ENCODE assay signal across 19 cellular contexts in the genomic region with DNA sequence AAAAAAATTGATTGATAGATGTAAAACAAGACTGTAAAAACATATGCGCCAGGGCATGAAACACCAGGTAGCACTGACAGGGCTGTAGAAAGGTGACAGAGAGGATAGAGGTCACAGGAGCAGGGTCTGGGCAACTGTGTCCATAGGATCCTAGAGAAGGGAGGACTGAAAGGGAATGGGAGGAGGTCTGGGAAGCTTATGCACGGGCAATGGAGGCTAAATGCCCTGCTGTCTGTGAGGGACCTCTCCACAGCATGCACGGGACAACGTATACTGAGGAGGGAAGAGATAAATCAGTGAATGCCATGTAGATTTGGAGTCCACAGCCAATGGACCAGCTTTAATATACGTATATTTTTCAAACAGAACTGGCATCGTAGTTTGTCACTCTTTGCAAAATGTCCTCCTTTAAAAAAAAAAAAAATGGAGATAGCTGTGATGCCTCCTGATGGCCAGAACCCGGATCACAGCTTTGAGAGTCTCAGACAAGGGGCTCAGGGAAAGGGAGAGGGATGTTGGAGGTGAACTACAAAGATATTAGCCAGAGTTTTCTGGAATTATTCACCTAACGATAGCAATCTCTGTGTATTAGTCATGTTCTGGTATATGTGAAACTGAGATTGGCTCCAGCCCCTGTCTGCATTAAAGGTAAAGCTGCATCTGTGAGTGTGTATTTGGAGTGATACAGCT. TPM values are rescaled to one million over a fixed set of nuclear protein-coding genes. Genes with fewer than 3 reads are reported as not detected.
DNase-seq lines count a peak whose midpoint lies in the region; ATAC-seq, FAIRE-seq and TF ChIP-seq lines count a peak whose summit lies in the region.
"Had no signal": no experiment of that assay in that cellular context is flagged by ENCODE, and none has a peak within 500 bp of the region (broad histone marks: within the 10 kb centered on the region; RNA-seq: fewer than 3 reads in every experiment).

No MANE protein-coding gene starts in this region.

- FAIRE-seq in A549 (lab: Jason Lieb, UNC) (no peak), H54 (lab: Jason Lieb, UNC) (peak; percentile 78)
- FAIRE-seq: A204.1, K562 had no signal

- 29% methylated on average over 8 of the region's 8 CpGs for WGBS in A549 (ENCODE audit: missing lambda C conversion rate)
- 57 to 61% (median 57%) methylated on average over 8 of the region's 8 CpGs for WGBS in ovary, 3 donors
- 61% methylated on average over 8 of the region's 8 CpGs for WGBS in right cardiac atrium

- DNase-seq in A549 (ENCODE audit: low read depth in 1 of 2, low spot score in 1 of 2) (no peak), H54 (ENCODE audit: insufficient read length, low spot score) (peak; percentile 8), RPMI7951 (ENCODE audit: low read depth) (peak; percentile 3), fibroblast of peridontal ligament (ENCODE audit: extremely low read depth) (peak; percentile 8), tibial artery (no peak), ovary (no peak), right cardiac atrium (no peak), RWPE1 (ENCODE audit: low spot score) (no peak)
- DNase-seq: activated CD4-positive, CD25-positive, alpha-beta regulatory T cell; activated effector memory CD4-positive, alpha-beta T cell treated with Interleukin-2 at 50 U/mL for 16 hours; amygdala; DMS79 treated with DMSO at 0.1 percent for 48 hours; H9; immature natural killer cell; naive thymus-derived CD8-positive, alpha-beta T cell; NCI-H1092; uterus had no signal

- intact Hi-C loops in tibial artery (cut with DNase I; ENCODE audit: low total_unique reads) (no loop called here), ovary (cut with DNase I) (no loop called here), right cardiac atrium (cut with DNase I) (no loop called here)

- H3K27ac ChIP-seq in A549 (no peak overlapping the region), tibial artery (no peak overlapping the region), ovary (no peak overlapping the region), right cardiac atrium (ENCODE audit: low read length) (no peak overlapping the region), RWPE1 (no peak overlapping the region)
- H3K27ac ChIP-seq: uterus had no signal

- TF ChIP-seq EP300 in A549 (IDR thresholded peaks at IDR 0.05) (no peak), ovary (IDR thresholded peaks at IDR 0.05) (no peak)

- no peak for TF ChIP-seq RAD21 in A549 (conservative IDR thresholded peaks at IDR 0.05 in 1 of 2, IDR thresholded peaks at IDR 0.05 in 1 of 2)

- H3K27me3 ChIP-seq in tibial artery, result no peaks in the 10 kb centered on the region
- no peaks in the 10 kb centered on the region for H3K27me3 ChIP-seq in ovary
- H3K27me3 ChIP-seq in right cardiac atrium (ENCODE audit: control insufficient read depth, insufficient read depth), result no peaks in the 10 kb centered on the region

- H3K36me3 ChIP-seq in tibial artery (no peaks in the 10 kb centered on the region), ovary (no peaks in the 10 kb centered on the region)
- H3K36me3 ChIP-seq: uterus had no signal

- H3K4me1 ChIP-seq in A549 (0 out of 3 replicates have a peak, but pooled peaks cover 3% of the 10 kb centered on the region), tibial artery (no peaks in the 10 kb centered on the region), ovary (ENCODE audit: insufficient read depth) (no peaks in the 10 kb centered on the region), right cardiac atrium (ENCODE audit: control insufficient read depth, insufficient read depth, low read length) (no peaks in the 10 kb centered on the region)
- H3K4me1 ChIP-seq: uterus had no signal

- TF ChIP-seq CTCF in A549 (IDR thresholded peaks at IDR 0.05), result no peak
- no peak for TF ChIP-seq CTCF in tibial artery (IDR thresholded peaks at IDR 0.05)
- no peak for TF ChIP-seq CTCF in ovary (IDR thresholded peaks at IDR 0.05)
- no peak for TF ChIP-seq CTCF in RWPE1 (conservative IDR thresholded peaks at IDR 0.05; ENCODE audit: low read depth)

- CTCF ChIA-PET in A549 (lab: Yijun Ruan, JAX), result interaction anchor here (1.6 kb wide), 1 partner anchor 13 kb away, joined by 3 read pairs; no protein-coding TSS in a partner anchor
- CTCF ChIA-PET in RWPE1 (lab: Yijun Ruan, JAX), result no interaction called here

- TF ChIP-seq POLR2A in A549 (IDR thresholded peaks at IDR 0.05; ENCODE audit: low read length), result no peak
- TF ChIP-seq POLR2A in H54 (IDR thresholded peaks at IDR 0.05; ENCODE audit: low read depth, low read length), result no peak
- TF ChIP-seq POLR2A in ovary (IDR thresholded peaks at IDR 0.05), result no peak

- peak in 1 of 2 experiments; percentile 38; a peak in 3 of 6 replicates for ATAC-seq in A549
- ATAC-seq in right cardiac atrium, result no peak
- ATAC-seq: K562; naive thymus-derived CD8-positive, alpha-beta T cell had no signal

- H3K4me2 ChIP-seq in A549, result peak overlapping the region; percentile 36; the same call in 1 of the 3 replicates

- POLR2A ChIA-PET in A549 (lab: Yijun Ruan, JAX), result no interaction called here
- POLR2A ChIA-PET in RWPE1 (lab: Yijun Ruan, JAX; ENCODE audit: low non-redundant PET), result no interaction called here

- H3K9me3 ChIP-seq in A549 (no peaks in the 10 kb centered on the region), tibial artery (no peaks in the 10 kb centered on the region), ovary (no peaks in the 10 kb centered on the region), right cardiac atrium (ENCODE audit: control insufficient read depth, low read length) (no peaks in the 10 kb centered on the region)
- H3K9me3 ChIP-seq: uterus had no signal

- no peak overlapping the region for H3K4me3 ChIP-seq in A549
- H3K4me3 ChIP-seq in tibial artery, result no peak overlapping the region
- no peak overlapping the region for H3K4me3 ChIP-seq in ovary
- H3K4me3 ChIP-seq in right cardiac atrium (ENCODE audit: low read length), result no peak overlapping the region
- H3K4me3 ChIP-seq: K562, uterus had no signal

TF ChIP-seq in A549, 52 proteins besides CTCF, POLR2A, EP300 and RAD21:
- TF ChIP-seq RNF2 (IDR thresholded peaks at IDR 0.05; ENCODE audit: borderline replicate concordance, low read depth) (no peak), GATA3 (IDR thresholded peaks at IDR 0.05; ENCODE audit: borderline replicate concordance) (no peak), HOXB5 (CRISPR knock-in tag; IDR thresholded peaks at IDR 0.05) (no peak), NFE2L2 (conservative IDR thresholded peaks at IDR 0.05; ENCODE audit: low read length) (no peak)

RNA-seq across cellular contexts. Expression of gene RAB40A, which starts 16.0 kb away (rescaled TPM):
- polyA plus RNA-seq in A549 (2011; rRNA removed) (0.03 and 0.04 TPM in 2 replicates), A549 (2017; fragmentation: RNase III; extraction: RNeasy Plus Mini Kit Qiagen cat#74134 plus additional on column Dnase treatment) (0.08 TPM in 1 of 3 replicates, not detected in the others), ovary (1 to 10 TPM; 1.9 to 2.5 TPM), right cardiac atrium (0.23 TPM)
- polyA plus RNA-seq in A549 (2012; cell fraction: cytosol; rRNA removed), result not detected in 2 replicates
- polyA plus RNA-seq in A549 (2012; cell fraction: nucleus; rRNA removed), result 0.06 and 0.17 TPM in 2 replicates
- not detected in 2 replicates for polyA minus RNA-seq in A549 (2011; rRNA and poly(A)+ RNA removed)
- total RNA-seq in RPMI7951 (2014; rRNA removed; shearing (Covaris generic)), result not detected in 2 replicates
- total RNA-seq in ovary (1 to 10 TPM in 6 of 7 donors, under 1 TPM in 1; 0.81 to 7.4 (median 5.1) TPM), right cardiac atrium (under 1 TPM; 0.31 to 0.49 (median 0.40) TPM)
- total RNA-seq: H9; naive thymus-derived CD8-positive, alpha-beta T cell had no signal
- polyA plus RNA-seq: immature natural killer cell had no signal

Comparison
In these comparisons a context has a peak if more than half of its experiments do, and no peak if none do; other contexts are left out.
1. DNase-seq: peak in H54 (single experiment), RPMI7951 (single experiment) and fibroblast of peridontal ligament (single experiment); none in A549 (0 of 2), tibial artery (0 of 2), ovary (0 of 5), right cardiac atrium (0 of 3) and RWPE1 (single experiment).